ENCODE assay signal across 2 cellular contexts in genomic region chr16:81324808-81325207, GRCh38.
TF ChIP-seq lines count a peak whose summit lies in the region.

No MANE protein-coding gene starts in this region.

TF ChIP-seq in SK-N-SH, 30 proteins besides CTCF, POLR2A, EP300 and RAD21 (continued from another document):
- TF ChIP-seq ZBTB33 (IDR thresholded peaks at IDR 0.05; ENCODE audit: borderline replicate concordance, low read depth) = no peak

TF ChIP-seq in SK-N-SH treated with all-trans-retinoic acid at 6 μM for 48 hours, 23 proteins besides CTCF, POLR2A, EP300 and RAD21 (continued from another document):
- no peak for TF ChIP-seq CREB5 (CRISPR knock-in tag; IDR thresholded peaks at IDR 0.05; ENCODE audit: low read depth)
- TF ChIP-seq ZNF70 (CRISPR knock-in tag; IDR thresholded peaks at IDR 0.05) = no peak
- TF ChIP-seq GLIS3 (CRISPR knock-in tag; IDR thresholded peaks at IDR 0.05) = no peak
- TF ChIP-seq BACH2 (CRISPR knock-in tag; IDR thresholded peaks at IDR 0.05; ENCODE audit: borderline replicate concordance) = no peak
- TF ChIP-seq RARB (CRISPR knock-in tag; IDR thresholded peaks at IDR 0.05) = no peak
- no peak for TF ChIP-seq ESRRG (CRISPR knock-in tag; IDR thresholded peaks at IDR 0.05)
- TF ChIP-seq CSRNP3 (CRISPR knock-in tag; IDR thresholded peaks at IDR 0.05) = no peak
- TF ChIP-seq PPARA (CRISPR knock-in tag; IDR thresholded peaks at IDR 0.05; ENCODE audit: borderline replicate concordance) = no peak
- TF ChIP-seq PATZ1 (CRISPR knock-in tag; IDR thresholded peaks at IDR 0.05; ENCODE audit: borderline replicate concordance) = no peak
- TF ChIP-seq OSR1 (CRISPR knock-in tag; IDR thresholded peaks at IDR 0.05) = no peak
- TF ChIP-seq ARNTL (CRISPR knock-in tag; IDR thresholded peaks at IDR 0.05; ENCODE audit: borderline replicate concordance, low read depth) = no peak
- TF ChIP-seq ZFP3 (CRISPR knock-in tag; IDR thresholded peaks at IDR 0.05) = no peak
